ENCODE assay signal across 8 cellular contexts in the genomic region with DNA sequence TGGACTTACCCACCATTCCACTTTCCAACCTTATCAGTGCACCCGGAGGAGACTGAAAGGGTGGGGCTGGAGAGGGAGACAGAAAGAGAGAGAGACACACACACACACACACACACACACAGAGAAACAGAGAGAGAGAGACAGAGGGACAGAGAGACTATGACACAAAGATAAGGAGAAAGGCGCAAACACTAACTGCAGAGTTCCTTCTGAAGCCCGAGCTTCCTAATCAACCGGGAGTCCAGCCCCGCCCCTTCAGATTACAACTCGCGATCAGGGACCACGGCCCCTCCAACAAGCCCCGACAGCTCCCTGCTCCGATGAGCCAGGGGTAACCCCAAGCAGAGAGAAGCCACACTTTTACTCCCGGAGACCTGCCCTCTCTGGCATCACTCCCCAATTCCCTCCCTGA. TPM values are rescaled to one million over a fixed set of nuclear protein-coding genes. Genes with fewer than 3 reads are reported as not detected.
DNase-seq lines count a peak whose midpoint lies in the region; ATAC-seq, FAIRE-seq and TF ChIP-seq lines count a peak whose summit lies in the region.

No MANE protein-coding gene starts in this region.

- H3K9me3 ChIP-seq in Caco-2 (no peaks in the 10 kb centered on the region), OCI-LY3 (ENCODE audit: insufficient read depth, low read length) (no peaks in the 10 kb centered on the region), endothelial cell of umbilical vein (replicated peaks; ENCODE audit: control insufficient read depth, insufficient read depth, low read length) (no peaks in the 10 kb centered on the region)
- H3K9me3 ChIP-seq in naive thymus-derived CD4-positive, alpha-beta T cell (ENCODE audit: control insufficient read depth in 2 of 3, low read length in 3 of 3) = no peaks in the 10 kb centered on the region

- no peak for ATAC-seq in naive thymus-derived CD4-positive, alpha-beta T cell

- intact Hi-C loops in Caco-2 (cut with micrococcal nuclease; ENCODE audit: unreplicated experiment) = no loop called here
- intact Hi-C loops in endothelial cell of umbilical vein (cut with micrococcal nuclease) = loop anchor here (1.0 kb wide), 1 partner anchor 10 kb away; the partner anchor contains the start of gene TRAPPC14
- intact Hi-C loops in naive thymus-derived CD4-positive, alpha-beta T cell (cut with micrococcal nuclease) = loop anchor here (1.0 to 5.0 kb wide), 6 partner anchors 9 to 67 kb away; partner anchors contain the start of genes LAMTOR4 (in 2 of the 2), AP4M1 (in 1 of the 2), GPC2 (in 1 of the 2) and MCM7 (in 1 of the 2)

- H3K4me3 ChIP-seq in Caco-2 (ENCODE audit: low read depth, low read length) (peak overlapping the region; percentile 2; the same call in 1 of the 2 replicates), OCI-LY3 (ENCODE audit: low read length) (peak overlapping the region; percentile 58), endothelial cell of umbilical vein (replicated peaks in 1 of 3; ENCODE audit: insufficient read depth in 1 of 3, low read depth in 1 of 3, low read length in 3 of 3) (peak overlapping the region; percentile 34 to 67 (median 55))
- peak overlapping the region; percentile 69 for H3K4me3 ChIP-seq in naive thymus-derived CD4-positive, alpha-beta T cell (ENCODE audit: low read length)

- no peaks in the 10 kb centered on the region for H3K9me1 ChIP-seq in endothelial cell of umbilical vein (replicated peaks; ENCODE audit: control insufficient read depth, extremely low read depth, insufficient read depth, low read length)

- H3K4me2 ChIP-seq in OCI-LY3 (ENCODE audit: low read length) = peak overlapping the region; percentile 55
- H3K4me2 ChIP-seq in endothelial cell of umbilical vein (ENCODE audit: insufficient read depth, low read length) = peak overlapping the region; percentile 84

- H3K27me3 ChIP-seq in Caco-2 (replicated peaks; ENCODE audit: control insufficient read depth, insufficient read depth, low read length) (no peaks in the 10 kb centered on the region), OCI-LY3 (ENCODE audit: low read depth, low read length) (peaks cover 34% of the 10 kb centered on the region), endothelial cell of umbilical vein (ENCODE audit: control insufficient read depth in 2 of 2, insufficient read depth in 2 of 2, low read length in 2 of 2) (peaks cover 5 to 15% of the 10 kb centered on the region in 2 experiments)
- no peaks in the 10 kb centered on the region for H3K27me3 ChIP-seq in naive thymus-derived CD4-positive, alpha-beta T cell (ENCODE audit: control insufficient read depth in 2 of 2, insufficient read depth in 2 of 2, low read length in 2 of 2)

- TF ChIP-seq CTCF in Caco-2 (IDR thresholded peaks at IDR 0.05; ENCODE audit: insufficient read depth in 1 of 2, low read depth in 1 of 2, low read length in 1 of 2, severe bottlenecking in 1 of 2, unreplicated experiment in 1 of 2) (no peak), OCI-LY3 (IDR thresholded peaks at IDR 0.05; ENCODE audit: low read depth, low read length) (no peak), endothelial cell of umbilical vein (IDR thresholded peaks at IDR 0.05; ENCODE audit: extremely low read depth in 1 of 2, insufficient read depth in 1 of 2, low read depth in 1 of 2, low read length in 2 of 2) (no peak)

- no peak overlapping the region for H3K27ac Mint-ChIP-seq in Caco-2 (ENCODE audit: unreplicated experiment)
- peak overlapping the region; percentile 81 to 99 (median 96) for H3K27ac Mint-ChIP-seq in naive thymus-derived CD4-positive, alpha-beta T cell

- H3K4me3 Mint-ChIP-seq in Caco-2 (ENCODE audit: unreplicated experiment) = peak overlapping the region; percentile 71
- H3K4me3 Mint-ChIP-seq in naive thymus-derived CD4-positive, alpha-beta T cell = peak overlapping the region; percentile 86 to 95 (median 92)

- H3K4me1 ChIP-seq in Caco-2 = peaks cover 29% of the 10 kb centered on the region
- H3K4me1 ChIP-seq in OCI-LY3 (ENCODE audit: low read length) = peaks cover 32% of the 10 kb centered on the region
- peaks cover 14% of the 10 kb centered on the region for H3K4me1 ChIP-seq in endothelial cell of umbilical vein (ENCODE audit: control insufficient read depth, extremely low read depth, insufficient read depth, low read length)
- peaks cover 28 to 78% of the 10 kb centered on the region in 2 donors for H3K4me1 ChIP-seq in naive thymus-derived CD4-positive, alpha-beta T cell (ENCODE audit: control insufficient read depth in 2 of 2, insufficient read depth in 2 of 2, low read length in 2 of 2)

- no peaks in the 10 kb centered on the region for H3K9me3 Mint-ChIP-seq in Caco-2 (ENCODE audit: unreplicated experiment)
- H3K9me3 Mint-ChIP-seq in naive thymus-derived CD4-positive, alpha-beta T cell = no peaks in the 10 kb centered on the region

- no peak for FAIRE-seq in endothelial cell of umbilical vein (lab: Jason Lieb, UNC)

- H4K20me1 ChIP-seq in OCI-LY3 (ENCODE audit: insufficient read depth, low read length) = no peaks in the 10 kb centered on the region
- no peaks in the 10 kb centered on the region for H4K20me1 ChIP-seq in endothelial cell of umbilical vein (replicated peaks; ENCODE audit: control insufficient read depth, extremely low read depth, insufficient read depth, low read length)

- H3K9ac ChIP-seq in OCI-LY3 (ENCODE audit: low read length) = peak overlapping the region; percentile 2; the same call in 1 of the 2 replicates
- no peak overlapping the region for H3K9ac ChIP-seq in endothelial cell of umbilical vein (replicated peaks; ENCODE audit: extremely low read depth, insufficient read depth, low read length)

- no peaks in the 10 kb centered on the region for H3K27me3 Mint-ChIP-seq in Caco-2 (ENCODE audit: insufficient read depth, unreplicated experiment)
- peaks cover 0 to 27% (median 5%) of the 10 kb centered on the region in 5 donors for H3K27me3 Mint-ChIP-seq in naive thymus-derived CD4-positive, alpha-beta T cell

- no peak overlapping the region for H2AFZ ChIP-seq in OCI-LY3 (ENCODE audit: low read depth, low read length)
- H2AFZ ChIP-seq in endothelial cell of umbilical vein (ENCODE audit: low read depth, low read length) = peak overlapping the region; percentile 88

- H3K4me1 Mint-ChIP-seq in Caco-2 (ENCODE audit: low read depth, unreplicated experiment) = peaks cover 39% of the 10 kb centered on the region
- peaks cover 49 to 87% (median 77%) of the 10 kb centered on the region in 7 donors for H3K4me1 Mint-ChIP-seq in naive thymus-derived CD4-positive, alpha-beta T cell

- H3K36me3 Mint-ChIP-seq in Caco-2 (ENCODE audit: insufficient read depth, unreplicated experiment) = no peaks in the 10 kb centered on the region
- peaks cover 0 to 4% (median 0%) of the 10 kb centered on the region in 5 donors for H3K36me3 Mint-ChIP-seq in naive thymus-derived CD4-positive, alpha-beta T cell

- dilution Hi-C loops in endothelial cell of umbilical vein (cut with MboI; ENCODE audit: extremely low pct_ligation_motif_present, low sequenced_read_pairs) = no loop called here

- CTCF ChIA-PET in Caco-2 (lab: Charles Lee) = interaction anchor here (0.6 to 1.1 kb wide), 3 partner anchors 11 to 21 kb away, joined by 3 to 7 read pairs (median 4); partner anchors contain the start of gene LAMTOR4
- CTCF ChIA-PET in endothelial cell of umbilical vein (lab: Charles Lee) = interaction anchor here (0.8 to 4.4 kb wide), 9 partner anchors 9 to 37 kb away, joined by 3 to 17 read pairs (median 5); partner anchors contain the start of genes GPC2, LAMTOR4, STAG3 and TRAPPC14
- CTCF ChIA-PET in naive thymus-derived CD4-positive, alpha-beta T cell (lab: Charles Lee) = interaction anchor here (0.6 to 2.9 kb wide), 10 partner anchors 10 to 53 kb away, joined by 3 to 16 read pairs (median 4); partner anchors contain the start of gene TRAPPC14

- H3K79me2 ChIP-seq in OCI-LY3 (ENCODE audit: low read length) (no peaks in the 10 kb centered on the region), endothelial cell of umbilical vein (ENCODE audit: control insufficient read depth, insufficient read depth, low read length) (no peaks in the 10 kb centered on the region)

- H3K27ac ChIP-seq in OCI-LY3 (ENCODE audit: low read length) (no peak overlapping the region), endothelial cell of umbilical vein (ENCODE audit: insufficient read depth, low read depth, low read length) (no peak overlapping the region)
- H3K27ac ChIP-seq in naive thymus-derived CD4-positive, alpha-beta T cell (ENCODE audit: low read depth, low read length) = peak overlapping the region; percentile 81

- TF ChIP-seq POLR2A in endothelial cell of umbilical vein (IDR thresholded peaks at IDR 0.05; ENCODE audit: low read depth, low read length) = peak; percentile 28

- BruUV-seq in Caco-2 (replicated peaks; lab: Mats Ljungman, UMichigan) = no TSS peak
- BruUV-seq in endothelial cell of umbilical vein (replicated peaks; lab: Mats Ljungman, UMichigan) = no TSS peak

- no peak for DNase-seq in Caco-2
- no peak for DNase-seq in endothelial cell of umbilical vein (ENCODE audit: low read depth, low spot score)
- peak in 2 of 9 donors; percentile 32 to 36 for DNase-seq in naive thymus-derived CD4-positive, alpha-beta T cell
- no peak for DNase-seq in iPS-NIHi11 (ENCODE audit: low spot score)
- DNase-seq in effector CD4-positive, alpha-beta T cell = no peak
- DNase-seq in CD1c-positive myeloid dendritic cell (ENCODE audit: extremely low spot score) = no peak
- DNase-seq in stimulated activated CD4-positive, alpha-beta T cell treated with anti-CD3 and anti-CD28 coated beads, Interleukin-4, amount 100 ng/mL, for 1 hour = no peak

- H3K36me3 ChIP-seq in Caco-2 (ENCODE audit: control insufficient read depth, insufficient read depth, low read length) (no peaks in the 10 kb centered on the region), OCI-LY3 (replicated peaks; ENCODE audit: low read depth, low read length) (no peaks in the 10 kb centered on the region), endothelial cell of umbilical vein (ENCODE audit: control insufficient read depth in 2 of 2, extremely low read depth in 1 of 2, insufficient read depth in 2 of 2, low read length in 2 of 2) (no peaks in the 10 kb centered on the region)
- no peaks in the 10 kb centered on the region for H3K36me3 ChIP-seq in naive thymus-derived CD4-positive, alpha-beta T cell (ENCODE audit: control insufficient read depth in 2 of 3, insufficient read depth in 3 of 3, low read length in 3 of 3)

- POLR2A ChIA-PET in Caco-2 (lab: Charles Lee) = interaction anchor here (1.3 kb wide), 1 partner anchor 10 kb away, joined by 5 read pairs; no protein-coding TSS in a partner anchor
- POLR2A ChIA-PET in endothelial cell of umbilical vein (lab: Charles Lee) = no interaction called here
- POLR2A ChIA-PET in naive thymus-derived CD4-positive, alpha-beta T cell (lab: Charles Lee) = interaction anchor here (0.9 to 23.1 kb wide), 11 partner anchors 13 to 53 kb away, joined by 3 to 383 read pairs (median 7); partner anchors contain the start of genes GPC2, LAMTOR4, MBLAC1 and PVRIG

RNA-seq across cellular contexts. Expression of gene GAL3ST4, which starts 0.5 kb away (rescaled TPM):
- 0.56 and 0.88 TPM in 2 replicates for total RNA-seq in Caco-2 (2022)
- total RNA-seq in endothelial cell of umbilical vein = 6.6 and 7.9 TPM in 2 replicates
- polyA plus RNA-seq in endothelial cell of umbilical vein = 14.6 and 16.7 TPM in 2 replicates
- polyA plus RNA-seq in endothelial cell of umbilical vein (2011; cell fraction: cytosol; rRNA removed) = 8.5 and 8.6 TPM in 2 replicates
- 13.4 and 13.8 TPM in 2 replicates for polyA plus RNA-seq in endothelial cell of umbilical vein (2011; cell fraction: nucleus; rRNA removed)
- polyA plus RNA-seq in endothelial cell of umbilical vein (2012) = 6.1 and 7.6 TPM in 2 replicates
- polyA minus RNA-seq in endothelial cell of umbilical vein = 8.4 and 9.6 TPM in 2 replicates
- polyA minus RNA-seq in endothelial cell of umbilical vein (2011; cell fraction: cytosol; rRNA and poly(A)+ RNA removed) = not detected
- polyA minus RNA-seq in endothelial cell of umbilical vein (2011; cell fraction: nucleus; rRNA and poly(A)+ RNA removed) = 2.5 and 3.1 TPM in 2 replicates
- total RNA-seq in naive thymus-derived CD4-positive, alpha-beta T cell = 10 to 100 TPM in 4 of 5 experiments, 1 to 10 TPM in 1; 4.7 to 26.8 (median 16.7) TPM
- 10 to 100 TPM in 1 of 2 donors, 1 to 10 TPM in 1; 7.4 to 10.8 TPM for polyA plus RNA-seq in naive thymus-derived CD4-positive, alpha-beta T cell

RNA-seq across cellular contexts. Expression of gene GPC2, which starts 9.3 kb away (rescaled TPM):
- 5.0 and 9.7 TPM in 2 replicates for total RNA-seq in Caco-2 (2022)
- 17.5 and 20.9 TPM in 2 replicates for total RNA-seq in endothelial cell of umbilical vein
- polyA plus RNA-seq in endothelial cell of umbilical vein = 9.2 and 10.7 TPM in 2 replicates
- polyA plus RNA-seq in endothelial cell of umbilical vein (2011; cell fraction: cytosol; rRNA removed) = 2.4 and 4.7 TPM in 2 replicates
- 66.7 and 78.9 TPM in 2 replicates for polyA plus RNA-seq in endothelial cell of umbilical vein (2011; cell fraction: nucleus; rRNA removed)
- 8.5 TPM in 2 replicates for polyA plus RNA-seq in endothelial cell of umbilical vein (2012)
- polyA minus RNA-seq in endothelial cell of umbilical vein = 6.0 and 7.7 TPM in 2 replicates
- polyA minus RNA-seq in endothelial cell of umbilical vein (2011; cell fraction: cytosol; rRNA and poly(A)+ RNA removed) = 0.82 TPM
- polyA minus RNA-seq in endothelial cell of umbilical vein (2011; cell fraction: nucleus; rRNA and poly(A)+ RNA removed) = 18.7 and 20.9 TPM in 2 replicates
- total RNA-seq in naive thymus-derived CD4-positive, alpha-beta T cell = 10 to 100 TPM in 4 of 5 experiments, 1 to 10 TPM in 1; 8.1 to 30.6 (median 18.2) TPM
- polyA plus RNA-seq in naive thymus-derived CD4-positive, alpha-beta T cell = under 1 TPM; 0.64 to 0.87 TPM

RNA-seq across cellular contexts. Expression of gene TRAPPC14, which starts 9.4 kb away (rescaled TPM):
- total RNA-seq in Caco-2 (2022) (23.2 and 23.5 TPM in 2 replicates), endothelial cell of umbilical vein (23.0 and 24.0 TPM in 2 replicates)
- polyA plus RNA-seq in endothelial cell of umbilical vein = 13.3 and 15.6 TPM in 2 replicates
- 4.8 and 6.4 TPM in 2 replicates for polyA plus RNA-seq in endothelial cell of umbilical vein (2011; cell fraction: cytosol; rRNA removed)
- polyA plus RNA-seq in endothelial cell of umbilical vein (2011; cell fraction: nucleus; rRNA removed) = 33.0 and 43.5 TPM in 2 replicates
- polyA plus RNA-seq in endothelial cell of umbilical vein (2012) = 11.5 and 14.8 TPM in 2 replicates
- 7.4 and 10.9 TPM in 2 replicates for polyA minus RNA-seq in endothelial cell of umbilical vein
- 2.5 TPM for polyA minus RNA-seq in endothelial cell of umbilical vein (2011; cell fraction: cytosol; rRNA and poly(A)+ RNA removed)
- 12.8 and 15.9 TPM in 2 replicates for polyA minus RNA-seq in endothelial cell of umbilical vein (2011; cell fraction: nucleus; rRNA and poly(A)+ RNA removed)
- 100 to 1,000 TPM in 1 of 5 experiments, 10 to 100 TPM in 4; 51.8 to 102 (median 70.2) TPM for total RNA-seq in naive thymus-derived CD4-positive, alpha-beta T cell
- 1 to 10 TPM; 3.2 to 5.9 TPM for polyA plus RNA-seq in naive thymus-derived CD4-positive, alpha-beta T cell

RNA-seq across cellular contexts. Expression of gene STAG3, which starts 9.8 kb away (rescaled TPM):
- total RNA-seq in Caco-2 (2022) (1.3 TPM in 2 replicates), endothelial cell of umbilical vein (0.55 and 1.4 TPM in 2 replicates)
- 0.29 and 0.40 TPM in 2 replicates for polyA plus RNA-seq in endothelial cell of umbilical vein
- 0.16 and 0.22 TPM in 2 replicates for polyA plus RNA-seq in endothelial cell of umbilical vein (2011; cell fraction: cytosol; rRNA removed)
- 2.5 and 2.7 TPM in 2 replicates for polyA plus RNA-seq in endothelial cell of umbilical vein (2011; cell fraction: nucleus; rRNA removed)
- 3.1 TPM in 2 replicates for polyA plus RNA-seq in endothelial cell of umbilical vein (2012)
- polyA minus RNA-seq in endothelial cell of umbilical vein = 0.81 and 2.1 TPM in 2 replicates
- polyA minus RNA-seq in endothelial cell of umbilical vein (2011; cell fraction: cytosol; rRNA and poly(A)+ RNA removed) = not detected
- polyA minus RNA-seq in endothelial cell of umbilical vein (2011; cell fraction: nucleus; rRNA and poly(A)+ RNA removed) = 1.1 and 1.2 TPM in 2 replicates
- total RNA-seq in naive thymus-derived CD4-positive, alpha-beta T cell = 10 to 100 TPM in 1 of 5 experiments, 1 to 10 TPM in 4; 5.5 to 24.6 (median 9.5) TPM
- 1 to 10 TPM; 2.4 to 6.5 TPM for polyA plus RNA-seq in naive thymus-derived CD4-positive, alpha-beta T cell

RNA-seq across cellular contexts. Expression of gene LAMTOR4, which starts 19.2 kb away (rescaled TPM):
- total RNA-seq in Caco-2 (2022) (107 and 110 TPM in 2 replicates), endothelial cell of umbilical vein (139 and 140 TPM in 2 replicates)
- 492 and 520 TPM in 2 replicates for polyA plus RNA-seq in endothelial cell of umbilical vein
- 365 and 372 TPM in 2 replicates for polyA plus RNA-seq in endothelial cell of umbilical vein (2011; cell fraction: cytosol; rRNA removed)
- 129 and 144 TPM in 2 replicates for polyA plus RNA-seq in endothelial cell of umbilical vein (2011; cell fraction: nucleus; rRNA removed)
- polyA plus RNA-seq in endothelial cell of umbilical vein (2012) = 117 and 140 TPM in 2 replicates
- 58.4 and 65.6 TPM in 2 replicates for polyA minus RNA-seq in endothelial cell of umbilical vein
- 36.8 TPM for polyA minus RNA-seq in endothelial cell of umbilical vein (2011; cell fraction: cytosol; rRNA and poly(A)+ RNA removed)
- polyA minus RNA-seq in endothelial cell of umbilical vein (2011; cell fraction: nucleus; rRNA and poly(A)+ RNA removed) = 15.3 and 20.3 TPM in 2 replicates
- 100 to 1,000 TPM; 132 to 200 (median 173) TPM for total RNA-seq in naive thymus-derived CD4-positive, alpha-beta T cell
- 100 to 1,000 TPM; 550 to 555 TPM for polyA plus RNA-seq in naive thymus-derived CD4-positive, alpha-beta T cell

Comparison
In these comparisons a context has a peak if more than half of its experiments do, and no peak if none do; other contexts are left out.
1. H3K4me3 ChIP-seq: peak in every context shown above with its lines; median percentile 69 in naive thymus-derived CD4-positive, alpha-beta T cell; 58 in OCI-LY3; 55 in endothelial cell of umbilical vein; 2 in Caco-2.